16 cellular contexts compared by ENCODE assay signal in the genomic region with DNA sequence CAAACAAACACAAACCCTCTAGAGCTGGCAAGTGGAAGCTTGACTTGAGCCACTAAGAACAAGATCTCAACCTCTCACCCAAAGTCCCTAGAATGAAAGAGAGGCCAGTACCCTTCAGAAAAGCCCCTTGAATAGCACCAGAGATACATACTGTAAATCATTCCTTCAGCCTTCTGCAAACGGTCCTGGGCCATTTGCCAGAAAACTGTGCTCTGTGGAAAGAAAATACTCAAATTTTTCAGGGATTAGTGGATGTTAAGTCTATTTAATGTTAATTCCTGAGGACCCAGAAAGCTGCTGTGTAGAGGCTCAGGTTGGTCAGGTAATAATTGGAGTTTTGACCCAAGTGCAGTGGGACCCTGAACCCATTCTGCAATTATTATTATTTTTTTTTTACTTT. TPM values are rescaled to one million over a fixed set of nuclear protein-coding genes. Genes with fewer than 3 reads are reported as not detected.
DNase-seq lines count a peak whose midpoint lies in the region; FAIRE-seq and TF ChIP-seq lines count a peak whose summit lies in the region.
"Had no signal": no experiment of that assay in that cellular context is flagged by ENCODE, and none has a peak within 500 bp of the region (broad histone marks: within the 10 kb centered on the region; RNA-seq: fewer than 3 reads in every experiment).

No MANE protein-coding gene starts in this region.

- H3K4me1 Mint-ChIP-seq in HFFc6 (ENCODE audit: low read depth) (peaks cover 52% of the 10 kb centered on the region), nephron progenitor cell (peaks cover 42% of the 10 kb centered on the region)

- H3K36me3 ChIP-seq in A673 (ENCODE audit: insufficient read depth, low read length, poor library complexity, severe bottlenecking) = peaks cover 2% of the 10 kb centered on the region

- H3K4me3 Mint-ChIP-seq in HFFc6 (no peak overlapping the region), nephron progenitor cell (no peak overlapping the region)
- H3K4me3 Mint-ChIP-seq: B cell; CD4-positive, alpha-beta T cell had no signal

- POLR2A ChIA-PET in A673 (lab: Charles Lee; ENCODE audit: low non-redundant PET) = interaction anchor here (0.9 kb wide), 1 partner anchor 13 kb away, joined by 4 read pairs; no protein-coding TSS in a partner anchor

- H3K27ac ChIP-seq in A673 (ENCODE audit: low read depth, low read length, poor library complexity, severe bottlenecking) = no peak overlapping the region

- H3K36me3 Mint-ChIP-seq in HFFc6 (ENCODE audit: low read depth) = peaks cover 1% of the 10 kb centered on the region; the same call in 1 of the 2 replicates
- H3K36me3 Mint-ChIP-seq in nephron progenitor cell (ENCODE audit: low read depth) = peaks cover 4% of the 10 kb centered on the region

- peaks cover 17% of the 10 kb centered on the region for H3K4me1 ChIP-seq in A673 (ENCODE audit: insufficient read depth, low read length, poor library complexity, severe bottlenecking)

- H3K27me3 Mint-ChIP-seq in HFFc6 (ENCODE audit: insufficient read depth) (peaks cover 27% of the 10 kb centered on the region), nephron progenitor cell (ENCODE audit: low read depth, poor library complexity) (peaks cover 17% of the 10 kb centered on the region)
- H3K27me3 Mint-ChIP-seq: CD4-positive, alpha-beta T cell had no signal

- CTCF ChIA-PET in A673 (lab: Charles Lee) = no interaction called here

- no TSS peak for BruUV-seq in A673 (replicated peaks; lab: Mats Ljungman, UMichigan)

- H3K27me3 ChIP-seq in A673 (replicated peaks; ENCODE audit: insufficient read depth, low read depth, low read length, poor library complexity) = no peaks in the 10 kb centered on the region

- TF ChIP-seq CTCF in A673 (conservative IDR thresholded peaks at IDR 0.05; ENCODE audit: low read depth, low read length) (no peak), HFFc6 (IDR thresholded peaks at IDR 0.05) (no peak), retinal pigment epithelial cell (conservative IDR thresholded peaks at IDR 0.05; ENCODE audit: low read depth, low read length) (no peak), nephron progenitor cell (IDR thresholded peaks at IDR 0.05) (no peak)

- DNase-seq in A673 (ENCODE audit: low spot score) = peak; percentile 39
- DNase-seq in HFFc6 = peak; percentile 39
- DNase-seq in fibroblast of peridontal ligament (ENCODE audit: extremely low read depth) = peak; percentile 46
- peak; percentile 63 for DNase-seq in retinal pigment epithelial cell (ENCODE audit: low read depth)
- DNase-seq in RCC 7860 (ENCODE audit: low spot score) = no peak
- DNase-seq in NCI-H345 treated with DMSO at 0.1 percent for 48 hours (lab: John Stamatoyannopoulos, UW; ENCODE audit: unreplicated experiment) = no peak
- DNase-seq in nephron progenitor cell = no peak
- DNase-seq: C1 segment of cervical spinal cord; CD4-positive, alpha-beta T cell; DMS79; GF-D8; HCEC 1CT had no signal

- no peak for FAIRE-seq in RCC 7860 (lab: Jason Lieb, UNC)
- FAIRE-seq: GM19239, HepG2, HTR-8/SVneo had no signal

- no peaks in the 10 kb centered on the region for H3K9me3 ChIP-seq in A673 (ENCODE audit: low read depth, low read length, poor library complexity, severe bottlenecking)

- no peak overlapping the region for H3K4me3 ChIP-seq in A673 (ENCODE audit: low read depth, low read length, poor library complexity, severe bottlenecking)
- no peak overlapping the region for H3K4me3 ChIP-seq in retinal pigment epithelial cell (ENCODE audit: low read length)

- H3K27ac Mint-ChIP-seq in HFFc6 (0 out of 2 replicates have a peak overlapping the region, but pooled peaks have one; percentile 8), nephron progenitor cell (no peak overlapping the region)
- H3K27ac Mint-ChIP-seq: B cell; CD4-positive, alpha-beta T cell had no signal

- intact Hi-C loops in A673 (cut with micrococcal nuclease; ENCODE audit: unreplicated experiment) = no loop called here

- no peaks in the 10 kb centered on the region for H3K9me3 Mint-ChIP-seq in HFFc6
- no peaks in the 10 kb centered on the region for H3K9me3 Mint-ChIP-seq in nephron progenitor cell
- H3K9me3 Mint-ChIP-seq: CD4-positive, alpha-beta T cell had no signal

RNA-seq across cellular contexts. Expression of a gene that starts 16.9 kb away (rescaled TPM):
- 264 and 268 TPM in 2 replicates for total RNA-seq in A673 (2021)
- 100 to 1,000 TPM; 527 to 680 (median 557) TPM for total RNA-seq in HFFc6 (2021; fragmentation: NEBNext Ultra II Directional; extraction: Animal tissue kit (Norgen Biotek cat#: 25700))

RNA-seq across cellular contexts. Expression of a gene that starts 53.2 kb away (rescaled TPM):
- 1.4 and 3.5 TPM in 2 replicates for total RNA-seq in A673 (2021)
- 1 to 10 TPM; 2.5 to 5.7 (median 4.2) TPM for total RNA-seq in HFFc6 (2021; fragmentation: NEBNext Ultra II Directional; extraction: Animal tissue kit (Norgen Biotek cat#: 25700))

Comparison
In these comparisons a context has a peak if more than half of its experiments do, and no peak if none do; other contexts are left out.
1. DNase-seq: peak in A673 (single experiment), HFFc6 (single experiment), fibroblast of peridontal ligament (single experiment) and retinal pigment epithelial cell (single experiment); none in RCC 7860 (single experiment), NCI-H345 treated with DMSO at 0.1 percent for 48 hours (single experiment) and nephron progenitor cell (single experiment).